Comparison of ENCODE assay signal across 8 cellular contexts in genomic region chr4:26787461-26788340, GRCh38.
A peak's percentile ranks its signal among the peaks of the same experiment; 100 is the strongest.
DNase-seq lines count a peak whose midpoint lies in the region.

No MANE protein-coding gene starts in this region.

- peak; percentile 4 for DNase-seq in activated T-cell treated with anti-CD3 and anti-CD28 coated beads for 1 hour (ENCODE audit: low read depth)
- DNase-seq in activated T-cell treated with anti-CD3 and anti-CD28 coated beads for 4 hours: no peak
- DNase-seq in LHCN-M2 (ENCODE audit: low read depth): peak; percentile 83
- peak; percentile 59 for DNase-seq in activated CD4-positive, alpha-beta memory T cell treated with anti-CD3 and anti-CD28 coated beads for 36 hours
- peak; percentile 27 for DNase-seq in fibroblast of the conjunctiva (ENCODE audit: low read depth)
- peak; percentile 80 for DNase-seq in renal cortical epithelial cell (ENCODE audit: low read depth)
- no peak for DNase-seq in NCI-H510A treated with DMSO at 0.1 percent for 48 hours (lab: John Stamatoyannopoulos, UW)
- DNase-seq in middle frontal gyrus (ENCODE audit: extremely low spot score, low spot score): no peak

- no peak overlapping the region for H3K27ac Mint-ChIP-seq in activated CD4-positive, alpha-beta memory T cell treated with anti-CD3 and anti-CD28 coated beads for 36 hours

- H3K9me3 Mint-ChIP-seq in activated CD4-positive, alpha-beta memory T cell treated with anti-CD3 and anti-CD28 coated beads for 36 hours: no peaks in the 10 kb centered on the region

- intact Hi-C loops in activated CD4-positive, alpha-beta memory T cell treated with anti-CD3 and anti-CD28 coated beads for 36 hours (cut with micrococcal nuclease): loop anchor here (1.0 kb wide), 1 partner anchor 223 kb away; no protein-coding TSS in a partner anchor

- peaks cover 14% of the 10 kb centered on the region for H3K4me1 Mint-ChIP-seq in activated CD4-positive, alpha-beta memory T cell treated with anti-CD3 and anti-CD28 coated beads for 36 hours (ENCODE audit: low read depth)

- H3K4me3 Mint-ChIP-seq in activated CD4-positive, alpha-beta memory T cell treated with anti-CD3 and anti-CD28 coated beads for 36 hours: no peak overlapping the region

- POLR2A ChIA-PET in activated CD4-positive, alpha-beta memory T cell treated with anti-CD3 and anti-CD28 coated beads for 36 hours (lab: Charles Lee): no interaction called here

- H3K36me3 Mint-ChIP-seq in activated CD4-positive, alpha-beta memory T cell treated with anti-CD3 and anti-CD28 coated beads for 36 hours: peaks cover 6% of the 10 kb centered on the region

- CTCF ChIA-PET in activated CD4-positive, alpha-beta memory T cell treated with anti-CD3 and anti-CD28 coated beads for 36 hours (lab: Charles Lee): no interaction called here

- H3K27me3 Mint-ChIP-seq in activated CD4-positive, alpha-beta memory T cell treated with anti-CD3 and anti-CD28 coated beads for 36 hours: no peaks in the 10 kb centered on the region

Comparison
In these comparisons a context has a peak if more than half of its experiments do, and no peak if none do; other contexts are left out.
1. DNase-seq: peak in activated T-cell treated with anti-CD3 and anti-CD28 coated beads for 1 hour (single experiment), LHCN-M2 (single experiment), activated CD4-positive, alpha-beta memory T cell treated with anti-CD3 and anti-CD28 coated beads for 36 hours (single experiment), fibroblast of the conjunctiva (single experiment) and renal cortical epithelial cell (single experiment); none in activated T-cell treated with anti-CD3 and anti-CD28 coated beads for 4 hours (single experiment), NCI-H510A treated with DMSO at 0.1 percent for 48 hours (single experiment) and middle frontal gyrus (single experiment).